In the genomic region with DNA sequence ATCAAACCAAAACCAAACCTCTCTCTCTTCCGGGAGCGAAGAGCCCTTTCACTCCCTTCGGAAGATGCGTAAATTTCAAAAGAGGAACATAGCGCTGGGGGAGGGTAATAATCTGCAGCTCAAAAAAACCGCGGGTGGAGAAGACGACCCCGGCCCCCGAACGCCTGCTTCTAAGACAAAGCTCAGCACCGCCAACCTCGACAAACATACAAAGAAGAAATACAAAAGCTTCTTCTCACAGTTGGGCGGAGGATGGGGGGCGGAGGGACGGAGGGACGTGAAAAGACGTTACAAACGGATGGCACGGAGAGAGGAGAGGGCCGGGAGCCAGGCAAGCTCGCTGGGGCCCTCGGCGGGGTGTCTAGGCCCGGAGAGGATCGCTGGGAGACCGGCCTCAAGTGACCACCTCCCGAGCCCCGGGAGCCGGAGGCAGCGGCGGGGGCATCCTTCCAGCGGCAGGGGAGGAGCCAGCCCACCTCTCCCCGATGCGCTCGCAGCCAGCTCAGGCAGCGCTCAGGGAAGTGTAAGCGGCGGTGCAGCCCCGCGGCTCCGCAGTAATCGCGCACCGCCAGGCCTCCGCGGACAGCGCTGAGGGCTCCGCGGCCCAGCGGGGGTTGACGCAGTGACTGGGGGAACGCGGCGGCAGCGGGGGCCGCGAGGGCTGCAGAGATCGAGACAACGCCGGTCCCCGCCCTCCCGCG, we compare ENCODE assay signal across 1 cellular context.
TF ChIP-seq lines count a peak whose summit lies in the region.

No MANE protein-coding gene starts in this region.

TF ChIP-seq in K562, 482 proteins besides CTCF, POLR2A, EP300 and RAD21 (continued from another document and continues in another):
- TF ChIP-seq ZNF609 (CRISPR knock-in tag; IDR thresholded peaks at IDR 0.05; ENCODE audit: borderline replicate concordance) (no peak), NCOA4 (IDR thresholded peaks at IDR 0.05; ENCODE audit: partially characterized antibody) (no peak), ZNF695 (CRISPR knock-in tag; IDR thresholded peaks at IDR 0.05) (no peak), ZNF584 (CRISPR knock-in tag; IDR thresholded peaks at IDR 0.05; ENCODE audit: low read depth) (no peak), TRIM24 (IDR thresholded peaks at IDR 0.05) (no peak), PPARD (CRISPR knock-in tag; IDR thresholded peaks at IDR 0.05) (no peak), KLF6 (CRISPR knock-in tag; IDR thresholded peaks at IDR 0.05; ENCODE audit: borderline replicate concordance) (no peak), FIP1L1 (IDR thresholded peaks at IDR 0.05; ENCODE audit: low read depth, low read length, poor library complexity, severe bottlenecking) (no peak), POLR2G (IDR thresholded peaks at IDR 0.05; ENCODE audit: low read depth, low read length) (no peak), HSF4 (CRISPR knock-in tag; IDR thresholded peaks at IDR 0.05; ENCODE audit: borderline replicate concordance) (no peak), TBL1XR1 (IDR thresholded peaks at IDR 0.05; ENCODE audit: low read length in 2 of 2) (peak in 1 of 2 experiments; percentile 9; a peak in 1 of 4 replicates), ZNF146 (CRISPR knock-in tag; IDR thresholded peaks at IDR 0.05; ENCODE audit: unreplicated experiment) (peak; percentile 16), NR2C2 (CRISPR knock-in tag; IDR thresholded peaks at IDR 0.05) (no peak), NR2C2 (tag; IDR thresholded peaks at IDR 0.05) (no peak), STAT5B (CRISPR knock-in tag; IDR thresholded peaks at IDR 0.05) (no peak), CBFA2T3 (IDR thresholded peaks at IDR 0.05) (peak; percentile 57), MTA2 (IDR thresholded peaks at IDR 0.05; ENCODE audit: low read depth) (no peak), BRF1 (IDR thresholded peaks at IDR 0.05; ENCODE audit: borderline replicate concordance, extremely low read depth, insufficient read length) (no peak), ZMIZ1 (IDR thresholded peaks at IDR 0.05; ENCODE audit: low read depth in 2 of 2, low read length in 2 of 2) (0 out of 4 replicates have a peak, but pooled peaks of 1 of the 2 experiments have one; percentile 12), TCF3 (CRISPR knock-in tag; IDR thresholded peaks at IDR 0.05) (peak; percentile 54), RCOR1 (IDR thresholded peaks at IDR 0.05; ENCODE audit: borderline replicate concordance in 1 of 2, low read depth in 2 of 2, low read length in 2 of 2) (0 out of 4 replicates have a peak, but pooled peaks of 1 of the 2 experiments have one; percentile 4), FOXM1 (IDR thresholded peaks at IDR 0.05; ENCODE audit: low read depth) (peak; percentile 29; the same call in 1 of the 2 replicates), FOXM1 (CRISPR knock-in tag; IDR thresholded peaks at IDR 0.05; ENCODE audit: low read depth) (no peak), GTF2A2 (tag; IDR thresholded peaks at IDR 0.05) (no peak), DPF2 (IDR thresholded peaks at IDR 0.05) (peak; percentile 41; the same call in 1 of the 2 replicates), RBM22 (IDR thresholded peaks at IDR 0.05; ENCODE audit: low read depth, low read length, poor library complexity, severe bottlenecking) (no peak), ZC3H8 (IDR thresholded peaks at IDR 0.05) (no peak), SMARCE1 (IDR thresholded peaks at IDR 0.05) (peak; percentile 55; the same call in 1 of the 2 replicates), MNT (conservative IDR thresholded peaks at IDR 0.05) (no peak)
- TF ChIP-seq, protein P1, sequence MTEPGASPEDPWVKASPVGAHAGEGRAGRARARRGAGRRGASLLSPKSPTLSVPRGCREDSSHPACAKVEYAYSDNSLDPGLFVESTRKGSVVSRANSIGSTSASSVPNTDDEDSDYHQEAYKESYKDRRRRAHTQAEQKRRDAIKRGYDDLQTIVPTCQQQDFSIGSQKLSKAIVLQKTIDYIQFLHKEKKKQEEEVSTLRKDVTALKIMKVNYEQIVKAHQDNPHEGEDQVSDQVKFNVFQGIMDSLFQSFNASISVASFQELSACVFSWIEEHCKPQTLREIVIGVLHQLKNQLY (CRISPR knock-in tag; conservative IDR thresholded peaks at IDR 0.05): 0 out of 4 replicates have a peak, but pooled peaks of 1 of the 2 experiments have one; percentile 39
- TF ChIP-seq, protein P2, sequence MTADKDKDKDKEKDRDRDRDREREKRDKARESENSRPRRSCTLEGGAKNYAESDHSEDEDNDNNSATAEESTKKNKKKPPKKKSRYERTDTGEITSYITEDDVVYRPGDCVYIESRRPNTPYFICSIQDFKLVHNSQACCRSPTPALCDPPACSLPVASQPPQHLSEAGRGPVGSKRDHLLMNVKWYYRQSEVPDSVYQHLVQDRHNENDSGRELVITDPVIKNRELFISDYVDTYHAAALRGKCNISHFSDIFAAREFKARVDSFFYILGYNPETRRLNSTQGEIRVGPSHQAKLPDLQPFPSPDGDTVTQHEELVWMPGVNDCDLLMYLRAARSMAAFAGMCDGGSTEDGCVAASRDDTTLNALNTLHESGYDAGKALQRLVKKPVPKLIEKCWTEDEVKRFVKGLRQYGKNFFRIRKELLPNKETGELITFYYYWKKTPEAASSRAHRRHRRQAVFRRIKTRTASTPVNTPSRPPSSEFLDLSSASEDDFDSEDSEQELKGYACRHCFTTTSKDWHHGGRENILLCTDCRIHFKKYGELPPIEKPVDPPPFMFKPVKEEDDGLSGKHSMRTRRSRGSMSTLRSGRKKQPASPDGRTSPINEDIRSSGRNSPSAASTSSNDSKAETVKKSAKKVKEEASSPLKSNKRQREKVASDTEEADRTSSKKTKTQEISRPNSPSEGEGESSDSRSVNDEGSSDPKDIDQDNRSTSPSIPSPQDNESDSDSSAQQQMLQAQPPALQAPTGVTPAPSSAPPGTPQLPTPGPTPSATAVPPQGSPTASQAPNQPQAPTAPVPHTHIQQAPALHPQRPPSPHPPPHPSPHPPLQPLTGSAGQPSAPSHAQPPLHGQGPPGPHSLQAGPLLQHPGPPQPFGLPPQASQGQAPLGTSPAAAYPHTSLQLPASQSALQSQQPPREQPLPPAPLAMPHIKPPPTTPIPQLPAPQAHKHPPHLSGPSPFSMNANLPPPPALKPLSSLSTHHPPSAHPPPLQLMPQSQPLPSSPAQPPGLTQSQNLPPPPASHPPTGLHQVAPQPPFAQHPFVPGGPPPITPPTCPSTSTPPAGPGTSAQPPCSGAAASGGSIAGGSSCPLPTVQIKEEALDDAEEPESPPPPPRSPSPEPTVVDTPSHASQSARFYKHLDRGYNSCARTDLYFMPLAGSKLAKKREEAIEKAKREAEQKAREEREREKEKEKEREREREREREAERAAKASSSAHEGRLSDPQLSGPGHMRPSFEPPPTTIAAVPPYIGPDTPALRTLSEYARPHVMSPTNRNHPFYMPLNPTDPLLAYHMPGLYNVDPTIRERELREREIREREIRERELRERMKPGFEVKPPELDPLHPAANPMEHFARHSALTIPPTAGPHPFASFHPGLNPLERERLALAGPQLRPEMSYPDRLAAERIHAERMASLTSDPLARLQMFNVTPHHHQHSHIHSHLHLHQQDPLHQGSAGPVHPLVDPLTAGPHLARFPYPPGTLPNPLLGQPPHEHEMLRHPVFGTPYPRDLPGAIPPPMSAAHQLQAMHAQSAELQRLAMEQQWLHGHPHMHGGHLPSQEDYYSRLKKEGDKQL (CRISPR knock-in tag; IDR thresholded peaks at IDR 0.05; ENCODE audit: borderline replicate concordance): no peak
- TF ChIP-seq, protein P3, sequence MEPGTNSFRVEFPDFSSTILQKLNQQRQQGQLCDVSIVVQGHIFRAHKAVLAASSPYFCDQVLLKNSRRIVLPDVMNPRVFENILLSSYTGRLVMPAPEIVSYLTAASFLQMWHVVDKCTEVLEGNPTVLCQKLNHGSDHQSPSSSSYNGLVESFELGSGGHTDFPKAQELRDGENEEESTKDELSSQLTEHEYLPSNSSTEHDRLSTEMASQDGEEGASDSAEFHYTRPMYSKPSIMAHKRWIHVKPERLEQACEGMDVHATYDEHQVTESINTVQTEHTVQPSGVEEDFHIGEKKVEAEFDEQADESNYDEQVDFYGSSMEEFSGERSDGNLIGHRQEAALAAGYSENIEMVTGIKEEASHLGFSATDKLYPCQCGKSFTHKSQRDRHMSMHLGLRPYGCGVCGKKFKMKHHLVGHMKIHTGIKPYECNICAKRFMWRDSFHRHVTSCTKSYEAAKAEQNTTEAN (CRISPR knock-in tag; IDR thresholded peaks at IDR 0.05): peak; percentile 82
- TF ChIP-seq, protein P4, sequence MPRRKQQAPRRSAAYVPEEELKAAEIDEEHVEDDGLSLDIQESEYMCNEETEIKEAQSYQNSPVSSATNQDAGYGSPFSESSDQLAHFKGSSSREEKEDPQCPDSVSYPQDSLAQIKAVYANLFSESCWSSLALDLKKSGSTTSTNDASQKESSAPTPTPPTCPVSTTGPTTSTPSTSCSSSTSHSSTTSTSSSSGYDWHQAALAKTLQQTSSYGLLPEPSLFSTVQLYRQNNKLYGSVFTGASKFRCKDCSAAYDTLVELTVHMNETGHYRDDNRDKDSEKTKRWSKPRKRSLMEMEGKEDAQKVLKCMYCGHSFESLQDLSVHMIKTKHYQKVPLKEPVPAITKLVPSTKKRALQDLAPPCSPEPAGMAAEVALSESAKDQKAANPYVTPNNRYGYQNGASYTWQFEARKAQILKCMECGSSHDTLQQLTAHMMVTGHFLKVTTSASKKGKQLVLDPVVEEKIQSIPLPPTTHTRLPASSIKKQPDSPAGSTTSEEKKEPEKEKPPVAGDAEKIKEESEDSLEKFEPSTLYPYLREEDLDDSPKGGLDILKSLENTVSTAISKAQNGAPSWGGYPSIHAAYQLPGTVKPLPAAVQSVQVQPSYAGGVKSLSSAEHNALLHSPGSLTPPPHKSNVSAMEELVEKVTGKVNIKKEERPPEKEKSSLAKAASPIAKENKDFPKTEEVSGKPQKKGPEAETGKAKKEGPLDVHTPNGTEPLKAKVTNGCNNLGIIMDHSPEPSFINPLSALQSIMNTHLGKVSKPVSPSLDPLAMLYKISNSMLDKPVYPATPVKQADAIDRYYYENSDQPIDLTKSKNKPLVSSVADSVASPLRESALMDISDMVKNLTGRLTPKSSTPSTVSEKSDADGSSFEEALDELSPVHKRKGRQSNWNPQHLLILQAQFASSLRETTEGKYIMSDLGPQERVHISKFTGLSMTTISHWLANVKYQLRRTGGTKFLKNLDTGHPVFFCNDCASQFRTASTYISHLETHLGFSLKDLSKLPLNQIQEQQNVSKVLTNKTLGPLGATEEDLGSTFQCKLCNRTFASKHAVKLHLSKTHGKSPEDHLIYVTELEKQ (CRISPR knock-in tag; IDR thresholded peaks at IDR 0.05): no peak
